In genomic region chr4:153520871-153521329, GRCh38 we compare ENCODE assay signal across 11 cellular contexts. TPM values are rescaled to one million over a fixed set of nuclear protein-coding genes. Genes with fewer than 3 reads are reported as not detected.
DNase-seq lines count a peak whose midpoint lies in the region; ATAC-seq, FAIRE-seq and TF ChIP-seq lines count a peak whose summit lies in the region.
"Had no signal": no experiment of that assay in that cellular context is flagged by ENCODE, and none has a peak within 500 bp of the region (broad histone marks: within the 10 kb centered on the region; RNA-seq: fewer than 3 reads in every experiment).

No MANE protein-coding gene starts in this region.

- in situ Hi-C loops in GM12878 (cut with MboI) = no loop called here

- under 1% methylated on average over 5 of the region's 5 CpGs for WGBS in GM12878 (ENCODE audit: insufficient coverage, insufficient replicate concordance, low lambda C conversion rate, missing lambda C conversion rate)

- H3K27me3 ChIP-seq in GM12878 (replicated peaks in 1 of 2; ENCODE audit: control insufficient read depth in 2 of 2, insufficient read depth in 2 of 2, low read length in 1 of 2) = no peaks in the 10 kb centered on the region
- H3K27me3 ChIP-seq in lower lobe of right lung (ENCODE audit: low read depth) = no peaks in the 10 kb centered on the region
- no peaks in the 10 kb centered on the region for H3K27me3 ChIP-seq in right atrium auricular region

- intact Hi-C loops in GM12878 (cut with micrococcal nuclease; ENCODE audit: unreplicated experiment) (no loop called here), lower lobe of right lung (cut with DNase I) (no loop called here), kidney (cut with DNase I) (no loop called here)

- TF ChIP-seq EP300 in GM12878 (IDR thresholded peaks at IDR 0.05; ENCODE audit: borderline replicate concordance in 1 of 2, control insufficient read depth in 1 of 2, low read depth in 2 of 2, low read length in 2 of 2) = peak in 1 of 2 experiments; percentile 57; a peak in 1 of 4 replicates

- H3K4me1 ChIP-seq in GM12878 (ENCODE audit: control insufficient read depth, insufficient read depth, low read length) = peaks cover 76% of the 10 kb centered on the region
- peaks cover 58% of the 10 kb centered on the region for H3K4me1 ChIP-seq in lower lobe of right lung
- peaks cover 0 to 51% of the 10 kb centered on the region in 2 donors for H3K4me1 ChIP-seq in right atrium auricular region
- H3K4me1 ChIP-seq in kidney (ENCODE audit: control insufficient read depth in 1 of 2, insufficient read depth in 1 of 2, low read depth in 1 of 2, low read length in 2 of 2) = no peaks in the 10 kb centered on the region

- DNase-seq in CD1c-positive myeloid dendritic cell (ENCODE audit: extremely low spot score) (peak; percentile 66), GM12878 (ENCODE audit: low read depth, low spot score) (peak; percentile 76), GM19238 (ENCODE audit: insufficient read length, low spot score) (no peak), lower lobe of right lung (no peak), right atrium auricular region (ENCODE audit: low spot score) (no peak), kidney (no peak)
- DNase-seq: KG1, T-helper 9 cell had no signal

- H2AFZ ChIP-seq in GM12878 (ENCODE audit: control insufficient read depth, low read depth, low read length) = no peak overlapping the region

- POLR2A ChIA-PET in GM12878 (lab: Charles Lee) = interaction anchor here (0.7 to 18.7 kb wide), 6 partner anchors 27 to 54 kb away, joined by 3 to 322 read pairs (median 4); no protein-coding TSS in a partner anchor

- H3K9me3 ChIP-seq in GM12878 (replicated peaks; ENCODE audit: control insufficient read depth, insufficient read depth, low read length) (no peaks in the 10 kb centered on the region; the same call in 2 of the 3 replicates), lower lobe of right lung (no peaks in the 10 kb centered on the region), right atrium auricular region (no peaks in the 10 kb centered on the region), kidney (ENCODE audit: control insufficient read depth in 1 of 2, low read length in 2 of 2) (no peaks in the 10 kb centered on the region)

- no TSS peak for BruUV-seq in GM12878 (replicated peaks; lab: Mats Ljungman, UMichigan)

- H4K20me1 ChIP-seq in GM12878 (ENCODE audit: control insufficient read depth, insufficient read depth) = no peaks in the 10 kb centered on the region

- H3K27ac ChIP-seq in GM12878 (ENCODE audit: control insufficient read depth, insufficient read depth) (peak overlapping the region; percentile 96), lower lobe of right lung (no peak overlapping the region), right atrium auricular region (no peak overlapping the region), kidney (ENCODE audit: low read depth in 2 of 2, low read length in 2 of 2) (no peak overlapping the region)

- H3K4me3 ChIP-seq in GM12878 = peak overlapping the region; percentile 59
- no peak overlapping the region for H3K4me3 ChIP-seq in lower lobe of right lung
- H3K4me3 ChIP-seq in right atrium auricular region = no peak overlapping the region
- no peak overlapping the region for H3K4me3 ChIP-seq in kidney (ENCODE audit: low read length in 2 of 2)

- peak; percentile 22; the same call in 1 of the 2 replicates for TF ChIP-seq RAD21 in GM12878 (IDR thresholded peaks at IDR 0.05; ENCODE audit: insufficient read depth, low read depth, low read length)

- CTCF ChIA-PET in GM12878 (lab: Yijun Ruan, JAX) = interaction anchor here (0.9 to 3.1 kb wide), 10 partner anchors 11 to 53 kb away, joined by 3 to 13 read pairs (median 4); no protein-coding TSS in a partner anchor

- no peak; the same call in 1 of the 2 replicates for TF ChIP-seq POLR2A in GM12878 (IDR thresholded peaks at IDR 0.05; ENCODE audit: low read depth, low read length)

- H3K4me2 ChIP-seq in GM12878 (ENCODE audit: control insufficient read depth, insufficient read depth) = peak overlapping the region; percentile 95

- H3K36me3 ChIP-seq in GM12878 (ENCODE audit: control insufficient read depth in 2 of 2, insufficient read depth in 2 of 2, low read length in 1 of 2) (peaks cover 0 to 25% of the 10 kb centered on the region in 2 experiments; a peak in 2 of 4 replicates), lower lobe of right lung (no peaks in the 10 kb centered on the region), right atrium auricular region (no peaks in the 10 kb centered on the region), kidney (ENCODE audit: control insufficient read depth in 1 of 2, insufficient read depth in 2 of 2, low read length in 2 of 2) (no peaks in the 10 kb centered on the region)

- TF ChIP-seq CTCF in GM12878 (IDR thresholded peaks at IDR 0.05 in 2 of 3, conservative IDR thresholded peaks at IDR 0.05 in 1 of 3; ENCODE audit: control insufficient read depth in 2 of 3, extremely low read depth in 1 of 3, insufficient read depth in 1 of 3, low read depth in 3 of 3, low read length in 3 of 3) = no peak
- TF ChIP-seq CTCF in lower lobe of right lung (IDR thresholded peaks at IDR 0.05) = no peak
- no peak for TF ChIP-seq CTCF in right atrium auricular region (IDR thresholded peaks at IDR 0.05)
- TF ChIP-seq CTCF in kidney (IDR thresholded peaks at IDR 0.05; ENCODE audit: borderline replicate concordance, extremely low read depth, insufficient read depth) = no peak

- SMC1A ChIA-PET in GM12878 (lab: Charles Lee; ENCODE audit: uncharacterized antibody, unreplicated experiment) = interaction anchor here (0.8 to 12.9 kb wide), 15 partner anchors 10 to 122 kb away, joined by 3 to 177 read pairs (median 13); partner anchors contain the start of gene TMEM131L

- H3K79me2 ChIP-seq in GM12878 (ENCODE audit: control insufficient read depth, insufficient read depth, low read length) = peaks cover 99% of the 10 kb centered on the region

- peak overlapping the region; percentile 63 for H3K9ac ChIP-seq in GM12878 (ENCODE audit: control insufficient read depth, insufficient read depth, low read length)
- no peak overlapping the region for H3K9ac ChIP-seq in kidney (ENCODE audit: low read length in 2 of 2)

- RAD21 ChIA-PET in GM12878 (lab: Charles Lee; ENCODE audit: unreplicated experiment) = interaction anchor here (0.6 to 10.7 kb wide), 11 partner anchors 20 to 88 kb away, joined by 3 to 197 read pairs (median 8); partner anchors contain the start of gene TMEM131L

- FAIRE-seq in GM12878 (lab: Jason Lieb, UNC) (no peak), kidney (lab: Jason Lieb, UNC) (no peak)
- FAIRE-seq: endothelial cell of umbilical vein had no signal

- peak; percentile 41 for ATAC-seq in GM19438 (IDR thresholded peaks at IDR 0.05; ENCODE audit: low read depth, unreplicated experiment)
- peak; percentile 35 for ATAC-seq in HG03442 (IDR thresholded peaks at IDR 0.05; ENCODE audit: unreplicated experiment)
- ATAC-seq in GM12878 = peak; percentile 61
- ATAC-seq in lower lobe of right lung = no peak

TF ChIP-seq in GM12878, 131 proteins besides CTCF, POLR2A, EP300 and RAD21 (continues in another document):
- TF ChIP-seq MTA3 (IDR thresholded peaks at IDR 0.05; ENCODE audit: borderline replicate concordance, low read length) (peak; percentile 35; the same call in 1 of the 2 replicates), SKIL (IDR thresholded peaks at IDR 0.05; ENCODE audit: low read depth, poor library complexity, severe bottlenecking) (no peak), SMAD5 (IDR thresholded peaks at IDR 0.05; ENCODE audit: low read depth) (no peak), IRF5 (IDR thresholded peaks at IDR 0.05; ENCODE audit: borderline replicate concordance) (no peak)

RNA-seq across cellular contexts. Expression of gene TMEM131L, which starts 54.7 kb away (rescaled TPM):
- 766 and 777 TPM in 2 replicates for total RNA-seq in GM12878 (2013; cell fraction: nucleolus; rRNA removed)
- 77.0 and 90.4 TPM in 2 replicates for total RNA-seq in GM12878 (2014; rRNA removed)
- total RNA-seq in GM12878 (2014; rRNA removed; fragmentation: Illumina TruSeq; extraction: Trizol) = 64.0 and 66.4 TPM in 2 replicates
- 77.8 and 85.2 TPM in 2 replicates for total RNA-seq in GM12878 (2021)
- 39.6 TPM for polyA plus RNA-seq in GM12878 (2011; ENCODE audit: low read depth)
- 90.9 and 101 TPM in 2 replicates for polyA plus RNA-seq in GM12878 (2011; rRNA removed)
- 65.6 and 84.8 TPM in 2 replicates for polyA plus RNA-seq in GM12878 (2011; cell fraction: cytosol; rRNA removed)
- 169 and 183 TPM in 2 replicates for polyA plus RNA-seq in GM12878 (2011; cell fraction: nucleus; rRNA removed)
- polyA plus RNA-seq in GM12878 (2012) = 45.1 and 70.5 TPM in 2 replicates
- 74.3 and 94.5 TPM in 2 replicates for polyA plus RNA-seq in GM12878 (2014; fragmentation: Illumina TruSeq; extraction: Trizol)
- polyA plus RNA-seq in GM12878 (2014; fragmentation: Nextera tagmentation; extraction: Ambion mirVana) = 1 to 10 TPM; 8.5 to 9.5 TPM
- polyA plus RNA-seq in GM12878 (2014; rRNA removed) = 47.1 and 47.5 TPM in 2 replicates
- 10 to 100 TPM; 74.5 TPM for polyA plus RNA-seq in GM12878 (2016; fragmentation: Nextera tagmentation; extraction: Ambion mirVana)
- 177 and 187 TPM in 2 replicates for polyA minus RNA-seq in GM12878 (2011; rRNA and poly(A)+ RNA removed)
- 53.1 and 74.4 TPM in 2 replicates for polyA minus RNA-seq in GM12878 (2011; cell fraction: cytosol; rRNA and poly(A)+ RNA removed)
- polyA minus RNA-seq in GM12878 (2011; cell fraction: nucleus; rRNA and poly(A)+ RNA removed) = 194 and 231 TPM in 2 replicates
- total RNA-seq in lower lobe of right lung = 21.7 TPM
- total RNA-seq in right atrium auricular region = 10 to 100 TPM; 10.9 to 15.4 TPM
- total RNA-seq in kidney = 17.0 TPM
- polyA plus RNA-seq in kidney (ENCODE audit: insufficient read depth, low read depth, low replicate concordance) = 3.0 TPM

Comparison
In these comparisons a context has a peak if more than half of its experiments do, and no peak if none do; other contexts are left out.
1. DNase-seq: peak in CD1c-positive myeloid dendritic cell (single experiment) and GM12878 (single experiment); none in GM19238 (single experiment), lower lobe of right lung (single experiment), right atrium auricular region (single experiment) and kidney (single experiment).
2. ATAC-seq: peak in GM19438 (single experiment), HG03442 (single experiment) and GM12878 (single experiment); none in lower lobe of right lung (0 of 2).